In genomic region chr10:26437637-26438461, GRCh38 we compare ENCODE assay signal across 9 cellular contexts. TPM values are rescaled to one million over a fixed set of nuclear protein-coding genes. Genes with fewer than 3 reads are reported as not detected.
DNase-seq lines count a peak whose midpoint lies in the region; ATAC-seq, FAIRE-seq and TF ChIP-seq lines count a peak whose summit lies in the region.
"Had no signal": no experiment of that assay in that cellular context is flagged by ENCODE, and none has a peak within 500 bp of the region (broad histone marks: within the 10 kb centered on the region; RNA-seq: fewer than 3 reads in every experiment).

Gene APBB1IP, plus strand, starts transcription at chr10:26438341. Its CDS starts 53,986 bp downstream, at chr10:26492327.

- no peaks in the 10 kb centered on the region for H3K9me3 ChIP-seq in right cardiac atrium (ENCODE audit: control insufficient read depth, low read length)

- DNase-seq in RCC 7860 (ENCODE audit: low spot score) = peak; percentile 53
- peak; percentile 51 to 65 for DNase-seq in activated naive CD4-positive, alpha-beta T cell treated with anti-CD3 and anti-CD28 coated beads, Interleukin-2, amount 50 U/mL, for 72 hours (ENCODE audit: low spot score in 2 of 2)
- peak; percentile 85 to 92 (median 92) for DNase-seq in right cardiac atrium
- peak; percentile 80 for DNase-seq in sciatic nerve (ENCODE audit: low spot score)
- DNase-seq in NCI-H1092 (lab: John Stamatoyannopoulos, UW) = no peak
- DNase-seq in SW 1271 (lab: John Stamatoyannopoulos, UW) = no peak

- intact Hi-C loops in right cardiac atrium (cut with DNase I) = no loop called here
- intact Hi-C loops in sciatic nerve (cut with DNase I) = no loop called here

- no peaks in the 10 kb centered on the region for H3K4me1 ChIP-seq in right cardiac atrium (ENCODE audit: control insufficient read depth, insufficient read depth, low read length)

- H3K27ac Mint-ChIP-seq in activated naive CD4-positive, alpha-beta T cell treated with anti-CD3 and anti-CD28 coated beads, Interleukin-2, amount 50 U/mL, for 72 hours = peak within 1 kb of the TSS; percentile 90 to 93
- H3K27ac Mint-ChIP-seq: brain had no signal

- ATAC-seq in GM18505 (IDR thresholded peaks at IDR 0.05; ENCODE audit: unreplicated experiment) (peak; percentile 66), HG02840 (IDR thresholded peaks at IDR 0.05; ENCODE audit: low FRiP score, unreplicated experiment) (peak; percentile 46), right cardiac atrium (peak; percentile 96), sciatic nerve (peak; percentile 98)
- ATAC-seq in activated naive CD4-positive, alpha-beta T cell treated with anti-CD3 and anti-CD28 coated beads, Interleukin-2, amount 50 U/mL, for 72 hours = peak; percentile 57 to 61

- H3K4me3 ChIP-seq in right cardiac atrium (ENCODE audit: low read length) = peak within 1 kb of the TSS; percentile 69

- peak within 1 kb of the TSS; percentile 76 for H3K27ac ChIP-seq in right cardiac atrium (ENCODE audit: low read length)

- 13% methylated on average over 36 of the region's 36 CpGs for WGBS in right cardiac atrium

- no peaks in the 10 kb centered on the region for H3K27me3 ChIP-seq in right cardiac atrium (ENCODE audit: control insufficient read depth, insufficient read depth)

- H3K9me3 Mint-ChIP-seq in activated naive CD4-positive, alpha-beta T cell treated with anti-CD3 and anti-CD28 coated beads, Interleukin-2, amount 50 U/mL, for 72 hours = peaks cover 11 to 13% of the 10 kb centered on the region in 2 donors

- peak; percentile 74 for TF ChIP-seq POLR2A in GM18505 (IDR thresholded peaks at IDR 0.05; ENCODE audit: borderline replicate concordance, extremely low read depth, insufficient read depth, insufficient read length)

- peak; percentile 42 for FAIRE-seq in RCC 7860 (lab: Jason Lieb, UNC)

- peaks cover 7 to 31% of the 10 kb centered on the region in 2 donors for H3K36me3 Mint-ChIP-seq in activated naive CD4-positive, alpha-beta T cell treated with anti-CD3 and anti-CD28 coated beads, Interleukin-2, amount 50 U/mL, for 72 hours
- H3K36me3 Mint-ChIP-seq: brain had no signal

RNA-seq across cellular contexts. Expression of gene APBB1IP, which starts in this region (rescaled TPM):
- 10 to 100 TPM; 31.1 to 43.1 TPM for total RNA-seq in activated naive CD4-positive, alpha-beta T cell treated with anti-CD3 and anti-CD28 coated beads, Interleukin-2, amount 50 U/mL, for 72 hours
- total RNA-seq in right cardiac atrium = 1 to 10 TPM; 5.2 to 8.4 (median 6.9) TPM
- 2.8 TPM for polyA plus RNA-seq in right cardiac atrium
- total RNA-seq in sciatic nerve = 17.0 TPM

Comparison
In these comparisons a context has a peak if more than half of its experiments do, and no peak if none do; other contexts are left out.
1. ATAC-seq: peak in every context shown above with its lines; median percentile 98 in sciatic nerve; 96 in right cardiac atrium; 66 in GM18505; 59 in activated naive CD4-positive, alpha-beta T cell treated with anti-CD3 and anti-CD28 coated beads, Interleukin-2, amount 50 U/mL, for 72 hours; 46 in HG02840.
2. DNase-seq: peak in RCC 7860 (single experiment), activated naive CD4-positive, alpha-beta T cell treated with anti-CD3 and anti-CD28 coated beads, Interleukin-2, amount 50 U/mL, for 72 hours (2 of 2), right cardiac atrium (3 of 3) and sciatic nerve (single experiment); none in NCI-H1092 (single experiment) and SW 1271 (0 of 2).